8 cellular contexts compared by ENCODE assay signal in genomic region chr1:211675230-211676105, GRCh38. TPM values are rescaled to one million over a fixed set of nuclear protein-coding genes. Genes with fewer than 3 reads are reported as not detected.
DNase-seq lines count a peak whose midpoint lies in the region; ATAC-seq and TF ChIP-seq lines count a peak whose summit lies in the region.

Gene NEK2, minus strand, starts transcription at chr1:211675621. Its CDS starts 142 bp downstream, at chr1:211675479.

- peak within 1 kb of the TSS; percentile 69; the same call in 1 of the 2 replicates for H3K9ac ChIP-seq in SK-N-SH

- peak within 1 kb of the TSS; percentile 82 for H3K4me3 Mint-ChIP-seq in activated naive CD4-positive, alpha-beta T cell treated with anti-CD3 and anti-CD28 coated beads, Interleukin-2, amount 10 ng/mL, durations not matched to agents 7 days and 5 days
- peak within 1 kb of the TSS; percentile 93 for H3K4me3 Mint-ChIP-seq in glutamatergic neuron (ENCODE audit: unreplicated experiment)

- peak within 1 kb of the TSS; percentile 95 for H2AFZ ChIP-seq in SK-N-SH (ENCODE audit: low read depth)
- peak within 1 kb of the TSS; percentile 99 for H2AFZ ChIP-seq in osteoblast (ENCODE audit: low read length)

- TF ChIP-seq POLR2A in NB4 (IDR thresholded peaks at IDR 0.05; ENCODE audit: extremely low read depth, insufficient read length) = peak; percentile 63

- H3K4me3 ChIP-seq in NB4 (ENCODE audit: low read depth, low read length) (peak within 1 kb of the TSS; percentile 79), SK-N-SH (ENCODE audit: low read depth in 2 of 2, low read length in 1 of 2) (peak within 1 kb of the TSS; percentile 78 to 85), osteoblast (ENCODE audit: insufficient read depth, low read length) (peak within 1 kb of the TSS; percentile 86), thymus (ENCODE audit: low read length) (peak within 1 kb of the TSS; percentile 61)

- POLR2A ChIA-PET in GM10248 (lab: Yijun Ruan, JAX) = no interaction called here
- POLR2A ChIA-PET in SK-N-SH (lab: Yijun Ruan, JAX) = interaction anchor here (1.7 kb wide), 1 partner anchor 360 kb away, joined by 4 read pairs; the partner anchor contains the start of genes DTL and INTS7

- peaks cover 40% of the 10 kb centered on the region for H3K4me1 Mint-ChIP-seq in activated naive CD4-positive, alpha-beta T cell treated with anti-CD3 and anti-CD28 coated beads, Interleukin-2, amount 10 ng/mL, durations not matched to agents 7 days and 5 days
- H3K4me1 Mint-ChIP-seq in glutamatergic neuron (ENCODE audit: low read depth, unreplicated experiment) = peaks cover 1% of the 10 kb centered on the region

- no peaks in the 10 kb centered on the region for H3K9me2 ChIP-seq in SK-N-SH

- H3K27me3 Mint-ChIP-seq in activated naive CD4-positive, alpha-beta T cell treated with anti-CD3 and anti-CD28 coated beads, Interleukin-2, amount 10 ng/mL, durations not matched to agents 7 days and 5 days = no peaks in the 10 kb centered on the region
- peaks cover 2% of the 10 kb centered on the region for H3K27me3 Mint-ChIP-seq in glutamatergic neuron (ENCODE audit: unreplicated experiment)

- H3K36me3 ChIP-seq in SK-N-SH (replicated peaks in 1 of 2; ENCODE audit: control insufficient read depth in 1 of 2, insufficient read depth in 2 of 2, low read length in 1 of 2) (peaks cover 8 to 14% of the 10 kb centered on the region in 2 experiments), osteoblast (ENCODE audit: insufficient read depth, low read length) (no peaks in the 10 kb centered on the region), thymus (ENCODE audit: control insufficient read depth, insufficient read depth) (peaks cover 3% of the 10 kb centered on the region)

- CTCF ChIA-PET in GM10248 (lab: Yijun Ruan, JAX) (interaction anchor here (1.1 to 12.9 kb wide), 6 partner anchors 10 to 781 kb away, joined by 3 to 133 read pairs (median 4); partner anchors contain the start of genes DTL and INTS7), SK-N-SH (lab: Yijun Ruan, JAX) (interaction anchor here (0.9 to 3.3 kb wide), 7 partner anchors 23 to 782 kb away, joined by 3 to 22 read pairs (median 5); partner anchors contain the start of genes DTL and INTS7)
- CTCF ChIA-PET in activated naive CD4-positive, alpha-beta T cell treated with anti-CD3 and anti-CD28 coated beads, Interleukin-2, amount 10 ng/mL, durations not matched to agents 7 days and 5 days (lab: Charles Lee) = interaction anchor here (1.5 to 7.9 kb wide), 4 partner anchors 23 to 780 kb away, joined by 4 to 108 read pairs (median 10); partner anchors contain the start of gene INTS7

- H3K4me1 ChIP-seq in SK-N-SH (ENCODE audit: control insufficient read depth in 1 of 2, insufficient read depth in 2 of 2, low read depth in 1 of 2, low read length in 1 of 2) (peaks cover 0 to 10% of the 10 kb centered on the region in 2 experiments; a peak in 2 of 4 replicates), osteoblast (ENCODE audit: insufficient read depth, low read length) (peaks cover 15% of the 10 kb centered on the region), thymus (ENCODE audit: control insufficient read depth, insufficient read depth, low read length) (no peaks in the 10 kb centered on the region)

- no peaks in the 10 kb centered on the region for H3F3A ChIP-seq in SK-N-SH (replicated peaks; ENCODE audit: insufficient read depth)

- TF ChIP-seq RAD21 in SK-N-SH (IDR thresholded peaks at IDR 0.05; ENCODE audit: low read length) = no peak

- TF ChIP-seq EP300 in SK-N-SH (IDR thresholded peaks at IDR 0.05; ENCODE audit: borderline replicate concordance in 1 of 2, low read depth in 1 of 2, low read length in 1 of 2) = no peak; a peak in 1 of 4 replicates

- peaks cover 26% of the 10 kb centered on the region for H3K36me3 Mint-ChIP-seq in activated naive CD4-positive, alpha-beta T cell treated with anti-CD3 and anti-CD28 coated beads, Interleukin-2, amount 10 ng/mL, durations not matched to agents 7 days and 5 days
- H3K36me3 Mint-ChIP-seq in glutamatergic neuron (ENCODE audit: unreplicated experiment) = no peaks in the 10 kb centered on the region

- WGBS in SK-N-SH (ENCODE audit: low lambda C conversion rate) = under 1% methylated on average over 46 of the region's 58 CpGs
- WGBS in thymus = 2% methylated on average over 58 of the region's 58 CpGs

- ATAC-seq in HG02571 (IDR thresholded peaks at IDR 0.05; ENCODE audit: unreplicated experiment) = peak; percentile 95

- H3K9me3 ChIP-seq in SK-N-SH (no peaks in the 10 kb centered on the region), osteoblast (ENCODE audit: low read depth, low read length) (no peaks in the 10 kb centered on the region), thymus (ENCODE audit: control insufficient read depth) (no peaks in the 10 kb centered on the region)

- H3K27ac ChIP-seq in SK-N-SH (ENCODE audit: low read depth in 2 of 2, low read length in 1 of 2) = no peak within 1 kb of the TSS; a peak in 2 of 4 replicates
- H3K27ac ChIP-seq in osteoblast (ENCODE audit: low read depth, low read length) = peak within 1 kb of the TSS; percentile 49
- H3K27ac ChIP-seq in thymus (ENCODE audit: low read depth) = peak within 1 kb of the TSS; percentile 15

- peaks cover 43% of the 10 kb centered on the region; the same call in 1 of the 2 replicates for H3K79me2 ChIP-seq in SK-N-SH (ENCODE audit: insufficient read depth)
- H3K79me2 ChIP-seq in osteoblast (ENCODE audit: insufficient read depth, low read length) = peaks cover 25% of the 10 kb centered on the region

- no peaks in the 10 kb centered on the region for H3K9me3 Mint-ChIP-seq in activated naive CD4-positive, alpha-beta T cell treated with anti-CD3 and anti-CD28 coated beads, Interleukin-2, amount 10 ng/mL, durations not matched to agents 7 days and 5 days
- peaks cover 2% of the 10 kb centered on the region for H3K9me3 Mint-ChIP-seq in glutamatergic neuron (ENCODE audit: unreplicated experiment)

- no peak for TF ChIP-seq CTCF in GM10248 (IDR thresholded peaks at IDR 0.05; ENCODE audit: control extremely low read depth, extremely low read depth, low read depth, missing control alignments)
- TF ChIP-seq CTCF in NB4 (IDR thresholded peaks at IDR 0.05; ENCODE audit: low read depth, low read length) = no peak
- no peak for TF ChIP-seq CTCF in SK-N-SH (IDR thresholded peaks at IDR 0.05)
- TF ChIP-seq CTCF in glutamatergic neuron (IDR thresholded peaks at IDR 0.05; ENCODE audit: partially characterized antibody, unreplicated experiment) = no peak
- TF ChIP-seq CTCF in osteoblast (IDR thresholded peaks at IDR 0.05; ENCODE audit: extremely low read depth, low read depth, low read length) = no peak

- H3K27ac Mint-ChIP-seq in activated naive CD4-positive, alpha-beta T cell treated with anti-CD3 and anti-CD28 coated beads, Interleukin-2, amount 10 ng/mL, durations not matched to agents 7 days and 5 days = peak within 1 kb of the TSS; percentile 88
- H3K27ac Mint-ChIP-seq in glutamatergic neuron (ENCODE audit: unreplicated experiment) = no peak within 1 kb of the TSS

- H4K20me1 ChIP-seq in SK-N-SH (ENCODE audit: insufficient read depth) (no peaks in the 10 kb centered on the region), osteoblast (ENCODE audit: insufficient read depth, low read length) (no peaks in the 10 kb centered on the region)

- DNase-seq in GM10248 (ENCODE audit: extremely low spot score) (peak; percentile 93), NB4 (ENCODE audit: low read depth) (peak; percentile 95), SK-N-SH (peak; percentile 89), glutamatergic neuron (peak; percentile 91), osteoblast (ENCODE audit: insufficient read length, low spot score, missing footprints) (peak; percentile 96)
- DNase-seq in activated naive CD4-positive, alpha-beta T cell treated with anti-CD3 and anti-CD28 coated beads, Interleukin-2, amount 10 ng/mL, durations not matched to agents 7 days and 5 days = peak; percentile 97

- peak within 1 kb of the TSS; percentile 90 for H3K4me2 ChIP-seq in SK-N-SH
- peak within 1 kb of the TSS; percentile 100 for H3K4me2 ChIP-seq in osteoblast (ENCODE audit: insufficient read depth, low read length)

- H3K27me3 ChIP-seq in SK-N-SH (ENCODE audit: insufficient read depth) (no peaks in the 10 kb centered on the region), osteoblast (ENCODE audit: insufficient read depth, low read length) (no peaks in the 10 kb centered on the region), thymus (ENCODE audit: control insufficient read depth, insufficient read depth) (no peaks in the 10 kb centered on the region)

TF ChIP-seq in SK-N-SH, 30 proteins besides CTCF, POLR2A, EP300 and RAD21 (continues in another document):
- no peak for TF ChIP-seq TEAD4 (IDR thresholded peaks at IDR 0.05; ENCODE audit: borderline replicate concordance, insufficient read depth)
- no peak for TF ChIP-seq NFIC (IDR thresholded peaks at IDR 0.05; ENCODE audit: borderline replicate concordance)
- TF ChIP-seq MEF2A (IDR thresholded peaks at IDR 0.05; ENCODE audit: borderline replicate concordance, low read depth) = no peak
- TF ChIP-seq RFX5 (IDR thresholded peaks at IDR 0.05; ENCODE audit: low read length) = peak; percentile 42; the same call in 1 of the 2 replicates
- no peak for TF ChIP-seq PBX3 (IDR thresholded peaks at IDR 0.05)
- TF ChIP-seq JUND (IDR thresholded peaks at IDR 0.05) = no peak; the same call in 1 of the 2 replicates
- 0 out of 2 replicates have a peak, but pooled peaks have one; percentile 33 for TF ChIP-seq IRF3 (IDR thresholded peaks at IDR 0.05; ENCODE audit: low read depth, low read length)
- no peak for TF ChIP-seq EZH2phosphoT487 (IDR thresholded peaks at IDR 0.05; ENCODE audit: borderline replicate concordance, low read depth)

RNA-seq across cellular contexts. Expression of gene NEK2, which starts in this region (rescaled TPM):
- polyA plus RNA-seq in SK-N-SH (2012; rRNA removed) (8.2 and 9.4 TPM in 2 replicates), thymus (4.0 TPM)
- polyA plus RNA-seq in SK-N-SH (2012; cell fraction: cytosol; rRNA removed) = 11.5 and 12.7 TPM in 2 replicates
- 3.4 and 4.2 TPM in 2 replicates for polyA plus RNA-seq in SK-N-SH (2012; cell fraction: nucleus; rRNA removed)
- total RNA-seq in glutamatergic neuron (ENCODE audit: unreplicated experiment) (3.4 TPM), osteoblast (1.4 and 2.4 TPM in 2 replicates)

Comparison
In these comparisons a context has a peak if more than half of its experiments do, and no peak if none do; other contexts are left out.
1. H3K27ac ChIP-seq: peak in osteoblast (single experiment) and thymus (single experiment); none in SK-N-SH (0 of 2).
2. Peak in every context shown above with its lines, with median percentiles within 50 percentile points of each other: DNase-seq and H3K4me3 ChIP-seq.